In genomic region chr15:26157081-26157480, GRCh38 we compare ENCODE assay signal across 19 cellular contexts.
DNase-seq lines count a peak whose midpoint lies in the region; FAIRE-seq lines count a peak whose summit lies in the region.
"Had no signal": no experiment of that assay in that cellular context is flagged by ENCODE, and none has a peak within 500 bp of the region (broad histone marks: within the 10 kb centered on the region; RNA-seq: fewer than 3 reads in every experiment).

No MANE protein-coding gene starts in this region.

- DNase-seq in COR-L47 (lab: John Stamatoyannopoulos, UW) (peak; percentile 94), NCI-H1694 treated with DMSO at 0.1 percent for 48 hours (lab: John Stamatoyannopoulos, UW) (peak; percentile 10), astrocyte of the hippocampus (ENCODE audit: low read depth, low spot score) (peak; percentile 13), medulla oblongata (ENCODE audit: extremely low spot score) (peak; percentile 7), HTR-8/SVneo (ENCODE audit: insufficient read length, low spot score) (no peak), DMS 273 treated with DMSO at 0.1 percent for 48 hours (lab: John Stamatoyannopoulos, UW) (no peak), NCI-H524 (lab: John Stamatoyannopoulos, UW) (no peak), A172 (ENCODE audit: low spot score) (no peak)
- DNase-seq: activated gamma-delta T cell, DMS53, GM23248, KBM-7, PC-9, right lobe of liver, SJCRH30, uterus had no signal

- no peak for FAIRE-seq in HTR-8/SVneo (lab: Jason Lieb, UNC)
- FAIRE-seq: bronchial epithelial cell, frontal cortex, GM12878 had no signal

Comparison
In these comparisons a context has a peak if more than half of its experiments do, and no peak if none do; other contexts are left out.
1. DNase-seq: peak in COR-L47 (single experiment), NCI-H1694 treated with DMSO at 0.1 percent for 48 hours (single experiment), astrocyte of the hippocampus (single experiment) and medulla oblongata (single experiment); none in HTR-8/SVneo (single experiment), DMS 273 treated with DMSO at 0.1 percent for 48 hours (single experiment), NCI-H524 (0 of 2) and A172 (single experiment).